Comparison of ENCODE assay signal across 17 cellular contexts in genomic region chr3:87041191-87041590, GRCh38. TPM values are rescaled to one million over a fixed set of nuclear protein-coding genes. Genes with fewer than 3 reads are reported as not detected.
"Had no signal": no experiment of that assay in that cellular context is flagged by ENCODE, and none has a peak within 500 bp of the region (broad histone marks: within the 10 kb centered on the region; RNA-seq: fewer than 3 reads in every experiment).

No MANE protein-coding gene starts in this region.

- H3K36me3 ChIP-seq: heart left ventricle, neural progenitor cell, ovary, right atrium auricular region had no signal

- H3K27me3 ChIP-seq: heart left ventricle, neural progenitor cell, ovary, right atrium auricular region had no signal

- H3K4me3 ChIP-seq: heart left ventricle, lung, neural progenitor cell, ovary, right atrium auricular region, smooth muscle cell had no signal

- DNase-seq: effector CD4-positive, alpha-beta T cell; heart left ventricle; hippocampal formation; left colon; left ventricle myocardium superior; mesenchymal stem cell; midbrain; nucleus accumbens; ovary; stimulated activated CD4-positive, alpha-beta T cell treated with anti-CD3 and anti-CD28 coated beads, Interleukin-2, amount 100 ng/mL, for 48 hours; stimulated activated naive CD4-positive, alpha-beta T cell treated with Interleukin-2 at 50 U/mL for 16 hours had no signal

- H3K27ac ChIP-seq: heart left ventricle, neural progenitor cell, ovary, right atrium auricular region had no signal

RNA-seq across cellular contexts. Expression of gene VGLL3, which starts 50.2 kb away (rescaled TPM):
- total RNA-seq: dermis microvascular lymphatic vessel endothelial cell; natural killer cell treated with Interleukin-12 subunit alpha and Interleukin-12 subunit beta and Interleukin-15 and Interleukin-18, amount 100 ng/mL, for 72 hours had no signal
